In the genomic region with DNA sequence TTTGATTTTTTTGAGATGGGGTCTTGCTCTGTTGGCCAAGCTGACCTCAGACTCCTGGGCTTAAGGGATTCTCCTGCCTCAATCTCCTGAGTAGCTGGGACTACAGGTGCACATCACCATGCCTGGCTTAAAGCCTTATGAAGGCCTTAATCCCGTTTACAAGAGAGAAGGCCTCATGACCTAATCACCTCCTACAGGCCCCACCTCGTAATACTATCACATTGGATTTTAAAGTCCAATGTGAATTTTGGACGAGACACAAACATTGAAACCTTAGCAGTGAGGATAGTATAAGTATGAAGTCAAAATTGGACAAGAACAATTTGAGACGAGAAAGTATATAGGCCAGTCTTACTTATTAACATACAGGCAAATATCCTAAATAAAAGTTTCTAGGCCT, we compare ENCODE assay signal across 18 cellular contexts.
"Had no signal": no experiment of that assay in that cellular context is flagged by ENCODE, and none has a peak within 500 bp of the region (broad histone marks: within the 10 kb centered on the region; RNA-seq: fewer than 3 reads in every experiment).

No MANE protein-coding gene starts in this region.

- H3K36me3 ChIP-seq: esophagus muscularis mucosa, gastroesophageal sphincter, heart left ventricle, left ventricle myocardium inferior, lower lobe of right lung had no signal

- ATAC-seq: foreskin keratinocyte, gastroesophageal sphincter, heart left ventricle, left cardiac atrium, lower lobe of right lung, mucosa of descending colon had no signal

- DNase-seq: cortex of kidney; effector memory CD4-positive, alpha-beta T cell; foreskin keratinocyte; heart left ventricle; hypothalamus; left cardiac atrium; left ventricle myocardium inferior; lower lobe of right lung; mesenchymal stem cell; mucosa of descending colon had no signal

- H3K4me1 ChIP-seq: foreskin keratinocyte, gastroesophageal sphincter, left ventricle myocardium inferior, lower lobe of right lung had no signal

- FAIRE-seq: colon, endothelial cell of umbilical vein, frontal cortex, islet of Langerhans, keratinocyte had no signal

- H3K27ac ChIP-seq: esophagus muscularis mucosa, foreskin keratinocyte, gastroesophageal sphincter, heart left ventricle, hepatocyte, left ventricle myocardium inferior, lower lobe of right lung had no signal

- H2AFZ ChIP-seq: hepatocyte had no signal

- H3K4me2 ChIP-seq: hepatocyte had no signal

- H3K9me3 ChIP-seq: esophagus muscularis mucosa, gastroesophageal sphincter, heart left ventricle, left ventricle myocardium inferior, lower lobe of right lung, mucosa of descending colon had no signal

- H3K4me3 ChIP-seq: esophagus muscularis mucosa, gastroesophageal sphincter, heart left ventricle, hepatocyte, left ventricle myocardium inferior, lower lobe of right lung, mucosa of descending colon had no signal

- H3K27me3 ChIP-seq: esophagus muscularis mucosa, foreskin keratinocyte, gastroesophageal sphincter, heart left ventricle, hepatocyte had no signal
